In genomic region chrX:120561634-120562568, GRCh38 we compare ENCODE assay signal across 9 cellular contexts. TPM values are rescaled to one million over a fixed set of nuclear protein-coding genes. Genes with fewer than 3 reads are reported as not detected.
A peak's percentile ranks its signal among the peaks of the same experiment; 100 is the strongest.
DNase-seq lines count a peak whose midpoint lies in the region; ATAC-seq, FAIRE-seq and TF ChIP-seq lines count a peak whose summit lies in the region.
"Had no signal": no experiment of that assay in that cellular context is flagged by ENCODE, and none has a peak within 500 bp of the region (broad histone marks: within the 10 kb centered on the region; RNA-seq: fewer than 3 reads in every experiment).

No MANE protein-coding gene starts in this region.

- H3K9me3 ChIP-seq in adipocyte (ENCODE audit: control insufficient read depth, low read length) (no peaks in the 10 kb centered on the region), HepG2 (ENCODE audit: low read length) (no peaks in the 10 kb centered on the region), tibial nerve (no peaks in the 10 kb centered on the region)

- H3K4me1 ChIP-seq in adipocyte (ENCODE audit: control insufficient read depth, insufficient read depth, low read length) (peaks cover 8% of the 10 kb centered on the region), HepG2 (ENCODE audit: insufficient read depth, low read length) (peaks cover 50% of the 10 kb centered on the region), tibial nerve (peaks cover 0 to 27% (median 0%) of the 10 kb centered on the region in 4 donors)

- no peak for DNase-seq in activated T-cell treated with anti-CD3 and anti-CD28 coated beads, Interleukin-2, amount 50 U/mL, for 4 hours
- DNase-seq in activated T-cell treated with anti-CD3 and anti-CD28 coated beads for 4 hours (no peak), adipocyte (ENCODE audit: low read depth) (no peak), HepG2 (ENCODE audit: low spot score) (no peak), tibial nerve (ENCODE audit: low spot score in 2 of 2) (no peak), RPMI8226 (no peak)

- intact Hi-C loops in HepG2 (cut with micrococcal nuclease; ENCODE audit: unreplicated experiment): loop anchor here (1.0 to 5.0 kb wide), 2 partner anchors 42 to 50 kb away; partner anchors contain the start of gene MCTS1

- H3K4me3 Mint-ChIP-seq in activated T-cell treated with anti-CD3 and anti-CD28 coated beads, Interleukin-2, amount 50 U/mL, for 4 hours: peak overlapping the region; percentile 95

- TF ChIP-seq CTCF in HepG2 (CRISPR knock-in tag; IDR thresholded peaks at IDR 0.05) (no peak), tibial nerve (IDR thresholded peaks at IDR 0.05) (no peak)

- POLR2A ChIA-PET in HepG2 (lab: Yijun Ruan, JAX): interaction anchor here (0.8 to 3.2 kb wide), 14 partner anchors 11 to 709 kb away, joined by 3 to 42 read pairs (median 8); partner anchors contain the start of genes C1GALT1C1, MCTS1, UPF3B and ZBTB33

- H3K79me2 ChIP-seq in HepG2 (ENCODE audit: insufficient read depth, low read length): peaks cover 31% of the 10 kb centered on the region

- CTCF ChIA-PET in HepG2 (lab: Yijun Ruan, JAX; ENCODE audit: low intra/inter-chr PET ratio, low total read pairs): no interaction called here

- peaks cover 2% of the 10 kb centered on the region for H3K36me3 Mint-ChIP-seq in activated T-cell treated with anti-CD3 and anti-CD28 coated beads, Interleukin-2, amount 50 U/mL, for 4 hours (ENCODE audit: insufficient read depth)

- H3K4me1 Mint-ChIP-seq in activated T-cell treated with anti-CD3 and anti-CD28 coated beads, Interleukin-2, amount 50 U/mL, for 4 hours (ENCODE audit: low read depth): peaks cover 22% of the 10 kb centered on the region

- no peak for FAIRE-seq in HepG2 (lab: Jason Lieb, UNC)
- FAIRE-seq: endometrium had no signal

- H4K20me1 ChIP-seq in HepG2 (ENCODE audit: insufficient read depth, low read length): no peaks in the 10 kb centered on the region

- BruUV-seq in HepG2 (replicated peaks; lab: Mats Ljungman, UMichigan): TSS peak; percentile 95

- peak overlapping the region; percentile 88 for H3K4me3 ChIP-seq in adipocyte (ENCODE audit: low read length)
- peak overlapping the region; percentile 74 to 84 (median 81) for H3K4me3 ChIP-seq in HepG2 (replicated peaks in 1 of 3; ENCODE audit: insufficient read depth in 1 of 3, low read depth in 2 of 3, low read length in 3 of 3)
- peak overlapping the region; percentile 43 to 63 (median 59) for H3K4me3 ChIP-seq in tibial nerve

- peak overlapping the region; percentile 69 for H3K4me2 ChIP-seq in HepG2 (ENCODE audit: low read depth, low read length)

- H3K9me3 Mint-ChIP-seq in activated T-cell treated with anti-CD3 and anti-CD28 coated beads, Interleukin-2, amount 50 U/mL, for 4 hours: no peaks in the 10 kb centered on the region

- peaks cover 6% of the 10 kb centered on the region for H3K36me3 ChIP-seq in adipocyte (ENCODE audit: control insufficient read depth, insufficient read depth, low read length, severe bottlenecking)
- peaks cover 0 to 4% of the 10 kb centered on the region in 2 experiments; a peak in 1 of 5 replicates for H3K36me3 ChIP-seq in HepG2 (replicated peaks in 1 of 2; ENCODE audit: control insufficient read depth in 1 of 2, insufficient read depth in 2 of 2, low read length in 2 of 2)
- H3K36me3 ChIP-seq in tibial nerve: no peaks in the 10 kb centered on the region

- TF ChIP-seq RAD21 in HepG2 (CRISPR knock-in tag; IDR thresholded peaks at IDR 0.05): no peak

- no peaks in the 10 kb centered on the region for H3K27me3 Mint-ChIP-seq in activated T-cell treated with anti-CD3 and anti-CD28 coated beads, Interleukin-2, amount 50 U/mL, for 4 hours (ENCODE audit: low read depth)

- no peak for ATAC-seq in activated T-cell treated with anti-CD3 and anti-CD28 coated beads, Interleukin-2, amount 50 U/mL, for 4 hours
- ATAC-seq in HepG2 (no peak), GM19395 (IDR thresholded peaks at IDR 0.05; ENCODE audit: unreplicated experiment) (no peak), GM18870 (IDR thresholded peaks at IDR 0.05; ENCODE audit: unreplicated experiment) (no peak)

- TF ChIP-seq POLR2A in HepG2 (IDR thresholded peaks at IDR 0.05; ENCODE audit: insufficient read depth in 1 of 2, low read depth in 2 of 2, low read length in 2 of 2) (no peak), tibial nerve (IDR thresholded peaks at IDR 0.05) (peak; percentile 46 to 61)

- H3K9ac ChIP-seq in adipocyte (ENCODE audit: low read length) (peak overlapping the region; percentile 88), HepG2 (ENCODE audit: insufficient read depth, low read depth, low read length) (peak overlapping the region; percentile 80)

- no peak overlapping the region for H2AFZ ChIP-seq in HepG2 (ENCODE audit: low read length)

- WGBS in HepG2 (ENCODE audit: low lambda C conversion rate): 8% methylated on average over 12 of the region's 12 CpGs
- 2 to 34% methylated on average over 12 of the region's 12 CpGs for WGBS in tibial nerve, 2 donors

- in situ Hi-C loops in HepG2 (cut with HindIII; ENCODE audit: extremely low pct_ligation_motif_present, low pct_unique_long_range_greater_than_20kb): loop anchor here (10.0 kb wide), 1 partner anchor 63 kb away; no protein-coding TSS in a partner anchor

- TF ChIP-seq EP300 in HepG2 (IDR thresholded peaks at IDR 0.05; ENCODE audit: low read depth in 2 of 2, low read length in 2 of 2) (no peak), HepG2 (CRISPR knock-in tag; IDR thresholded peaks at IDR 0.05; ENCODE audit: borderline replicate concordance) (no peak), tibial nerve (IDR thresholded peaks at IDR 0.05) (peak in 1 of 2 donors; percentile 67)

- peak overlapping the region; percentile 98 for H3K27ac ChIP-seq in HepG2 (ENCODE audit: extremely low read length, insufficient read depth, low read length)
- H3K27ac ChIP-seq in tibial nerve: peak overlapping the region; percentile 96 to 98 (median 96)

- H3K27me3 ChIP-seq in adipocyte (replicated peaks; ENCODE audit: control insufficient read depth, insufficient read depth, low read length) (no peaks in the 10 kb centered on the region), HepG2 (ENCODE audit: control insufficient read depth in 1 of 2, insufficient read depth in 2 of 2, low read length in 2 of 2) (no peaks in the 10 kb centered on the region), tibial nerve (no peaks in the 10 kb centered on the region)

TF ChIP-seq in HepG2, 621 proteins besides CTCF, POLR2A, EP300 and RAD21 (continues in another document):
- TF ChIP-seq DMAP1 (CRISPR knock-in tag; IDR thresholded peaks at IDR 0.05): 0 out of 2 replicates have a peak, but pooled peaks have one; percentile 6

RNA-seq across cellular contexts. Expression of gene CUL4B, which starts 1.1 kb away (rescaled TPM):
- total RNA-seq in activated T-cell treated with anti-CD3 and anti-CD28 coated beads, Interleukin-2, amount 50 U/mL, for 4 hours: 10 to 100 TPM; 20.6 to 23.3 (median 21.5) TPM
- total RNA-seq in HepG2 (2016; rRNA removed; fragmentation: Illumina TruSeq; extraction: Trizol): 28.5 and 50.0 TPM in 2 replicates
- 1.9 and 3.0 TPM in 2 replicates for total RNA-seq in HepG2 (2016; cell fraction: cytosol; rRNA removed; fragmentation: Illumina TruSeq; extraction: Trizol; ENCODE audit: low read depth)
- 27.7 and 47.4 TPM in 2 replicates for total RNA-seq in HepG2 (2016; cell fraction: insoluble cytoplasmic fraction; rRNA removed; fragmentation: Illumina TruSeq; extraction: Trizol)
- 13.7 and 16.5 TPM in 2 replicates for total RNA-seq in HepG2 (2016; cell fraction: membrane; rRNA removed; fragmentation: Illumina TruSeq; extraction: Trizol)
- 27.4 and 28.7 TPM in 2 replicates for total RNA-seq in HepG2 (2016; cell fraction: nucleus; rRNA removed; fragmentation: Illumina TruSeq; extraction: Trizol)
- polyA plus RNA-seq in HepG2 (2011; rRNA removed): 20.0 and 21.6 TPM in 2 replicates
- polyA plus RNA-seq in HepG2 (2011; cell fraction: cytosol; rRNA removed): 7.2 and 9.7 TPM in 2 replicates
- 20.0 and 20.3 TPM in 2 replicates for polyA plus RNA-seq in HepG2 (2011; cell fraction: nucleus; rRNA removed)
- 21.4 and 31.8 TPM in 2 replicates for polyA plus RNA-seq in HepG2 (2012)
- polyA plus RNA-seq in HepG2 (2016; cell fraction: cytosol; fragmentation: Illumina TruSeq; extraction: Trizol; ENCODE audit: low read depth): 1.6 and 1.7 TPM in 2 replicates
- 34.8 and 35.0 TPM in 2 replicates for polyA plus RNA-seq in HepG2 (2016; cell fraction: insoluble cytoplasmic fraction; fragmentation: Illumina TruSeq; extraction: Trizol; ENCODE audit: low read depth)
- 5.6 and 7.3 TPM in 2 replicates for polyA plus RNA-seq in HepG2 (2016; cell fraction: membrane; fragmentation: Illumina TruSeq; extraction: Trizol; ENCODE audit: low read depth)
- polyA plus RNA-seq in HepG2 (2016; cell fraction: nucleus; fragmentation: Illumina TruSeq; extraction: Trizol; ENCODE audit: insufficient read depth, low read depth): 38.2 and 39.5 TPM in 2 replicates
- 108 and 117 TPM in 2 replicates for polyA minus RNA-seq in HepG2 (2011; rRNA and poly(A)+ RNA removed; ENCODE audit: low replicate concordance)
- 29.7 and 32.7 TPM in 2 replicates for polyA minus RNA-seq in HepG2 (2011; cell fraction: cytosol; rRNA and poly(A)+ RNA removed)
- 31.4 and 38.3 TPM in 2 replicates for polyA minus RNA-seq in HepG2 (2011; cell fraction: nucleus; rRNA and poly(A)+ RNA removed)
- 10 to 100 TPM; 31.8 to 41.5 (median 34.8) TPM for total RNA-seq in tibial nerve

RNA-seq across cellular contexts. Expression of gene MCTS1, which starts 42.0 kb away (rescaled TPM):
- 10 to 100 TPM; 63.9 to 65.4 (median 65.0) TPM for total RNA-seq in activated T-cell treated with anti-CD3 and anti-CD28 coated beads, Interleukin-2, amount 50 U/mL, for 4 hours
- total RNA-seq in HepG2 (2016; rRNA removed; fragmentation: Illumina TruSeq; extraction: Trizol) (59.0 and 81.1 TPM in 2 replicates), tibial nerve (10 to 100 TPM in 3 of 4 donors, 1 to 10 TPM in 1; 8.6 to 31.0 (median 22.7) TPM)
- total RNA-seq in HepG2 (2016; cell fraction: cytosol; rRNA removed; fragmentation: Illumina TruSeq; extraction: Trizol; ENCODE audit: low read depth): 11.1 and 14.0 TPM in 2 replicates
- total RNA-seq in HepG2 (2016; cell fraction: insoluble cytoplasmic fraction; rRNA removed; fragmentation: Illumina TruSeq; extraction: Trizol): 49.0 and 74.0 TPM in 2 replicates
- total RNA-seq in HepG2 (2016; cell fraction: membrane; rRNA removed; fragmentation: Illumina TruSeq; extraction: Trizol): 17.4 and 21.9 TPM in 2 replicates
- total RNA-seq in HepG2 (2016; cell fraction: nucleus; rRNA removed; fragmentation: Illumina TruSeq; extraction: Trizol): 29.5 and 35.5 TPM in 2 replicates
- polyA plus RNA-seq in HepG2 (2011; rRNA removed): 20.9 and 30.1 TPM in 2 replicates
- polyA plus RNA-seq in HepG2 (2011; cell fraction: cytosol; rRNA removed): 10.1 and 15.8 TPM in 2 replicates
- 4.5 and 5.8 TPM in 2 replicates for polyA plus RNA-seq in HepG2 (2011; cell fraction: nucleus; rRNA removed)
- 36.7 and 39.9 TPM in 2 replicates for polyA plus RNA-seq in HepG2 (2012)
- polyA plus RNA-seq in HepG2 (2016; cell fraction: cytosol; fragmentation: Illumina TruSeq; extraction: Trizol; ENCODE audit: low read depth): 14.6 and 15.0 TPM in 2 replicates
- polyA plus RNA-seq in HepG2 (2016; cell fraction: insoluble cytoplasmic fraction; fragmentation: Illumina TruSeq; extraction: Trizol; ENCODE audit: low read depth): 77.4 and 82.2 TPM in 2 replicates
- polyA plus RNA-seq in HepG2 (2016; cell fraction: membrane; fragmentation: Illumina TruSeq; extraction: Trizol; ENCODE audit: low read depth): 14.6 and 17.0 TPM in 2 replicates
- polyA plus RNA-seq in HepG2 (2016; cell fraction: nucleus; fragmentation: Illumina TruSeq; extraction: Trizol; ENCODE audit: insufficient read depth, low read depth): 34.7 and 45.5 TPM in 2 replicates
- polyA minus RNA-seq in HepG2 (2011; rRNA and poly(A)+ RNA removed; ENCODE audit: low replicate concordance): 3.2 and 15.5 TPM in 2 replicates
- polyA minus RNA-seq in HepG2 (2011; cell fraction: cytosol; rRNA and poly(A)+ RNA removed): 4.1 and 7.7 TPM in 2 replicates
- 13.5 and 14.9 TPM in 2 replicates for polyA minus RNA-seq in HepG2 (2011; cell fraction: nucleus; rRNA and poly(A)+ RNA removed)

Comparison
In these comparisons a context has a peak if more than half of its experiments do, and no peak if none do; other contexts are left out.
1. POLR2A ChIP-seq: peak in tibial nerve (2 of 2); none in HepG2 (0 of 2).
2. Peak in every context shown above with its lines, with median percentiles within 50 percentile points of each other: H3K4me3 ChIP-seq.